8 cellular contexts compared by ENCODE assay signal in genomic region chr2:26847663-26848335, GRCh38. TPM values are rescaled to one million over a fixed set of nuclear protein-coding genes. Genes with fewer than 3 reads are reported as not detected.
DNase-seq lines count a peak whose midpoint lies in the region; ATAC-seq and TF ChIP-seq lines count a peak whose summit lies in the region.

TSS of gene DPYSL5 (plus strand) at chr2:26848132. CDS start at chr2:26898500, 50,368 bp downstream.

- intact Hi-C loops in CD8-positive, alpha-beta T cell (cut with DNase I, micrococcal nuclease), result loop anchor here (2.0 to 10.0 kb wide), 5 partner anchors 170 to 455 kb away; partner anchors contain the start of gene TRIM54 (in 2 of the 2)

- peaks cover 32% of the 10 kb centered on the region for H3K4me1 ChIP-seq in CD8-positive, alpha-beta T cell (ENCODE audit: insufficient read depth, low read length)

- peaks cover 20% of the 10 kb centered on the region for H3K4me1 Mint-ChIP-seq in CD8-positive, alpha-beta T cell (ENCODE audit: low read depth)

- no peaks in the 10 kb centered on the region for H3K36me3 ChIP-seq in CD8-positive, alpha-beta T cell (ENCODE audit: insufficient read depth, low read length)

- POLR2A ChIA-PET in CD8-positive, alpha-beta T cell (lab: Charles Lee), result interaction anchor here (0.6 kb wide), 1 partner anchor 362 kb away, joined by 4 read pairs; no protein-coding TSS in a partner anchor

- no peak within 1 kb of the TSS for H3K27ac Mint-ChIP-seq in CD8-positive, alpha-beta T cell

- H3K9me3 Mint-ChIP-seq in CD8-positive, alpha-beta T cell, result no peaks in the 10 kb centered on the region

- ATAC-seq in CD8-positive, alpha-beta T cell, result peak; percentile 23
- ATAC-seq in SK-N-SH treated with all-trans-retinoic acid at 6 μM for 48 hours (peak; percentile 18; the same call in 1 of the 3 replicates), esophagus mucosa (peak; percentile 13), GM21825 (IDR thresholded peaks at IDR 0.05; ENCODE audit: unreplicated experiment) (no peak), HG02870 (IDR thresholded peaks at IDR 0.05; ENCODE audit: unreplicated experiment) (no peak), HG03097 (IDR thresholded peaks at IDR 0.05; ENCODE audit: low FRiP score, unreplicated experiment) (no peak)

- peak in 1 of 7 experiments; percentile 16 for DNase-seq in CD8-positive, alpha-beta T cell
- no peak for DNase-seq in LNCaP clone FGC (ENCODE audit: low read depth)
- DNase-seq in pons (ENCODE audit: low spot score), result peak; percentile 67

- H3K4me3 ChIP-seq in CD8-positive, alpha-beta T cell (ENCODE audit: low read depth, low read length), result peak within 1 kb of the TSS; percentile 43
- H3K4me3 ChIP-seq in LNCaP clone FGC (ENCODE audit: low read depth, low read length), result peak within 1 kb of the TSS; percentile 53

- H3K4me3 Mint-ChIP-seq in CD8-positive, alpha-beta T cell, result peak within 1 kb of the TSS; percentile 75

- H3K9me3 ChIP-seq in CD8-positive, alpha-beta T cell (ENCODE audit: low read length), result no peaks in the 10 kb centered on the region

- H3K27me3 Mint-ChIP-seq in CD8-positive, alpha-beta T cell (ENCODE audit: low read depth), result peaks cover 66% of the 10 kb centered on the region

- no peak for TF ChIP-seq CTCF in CD8-positive, alpha-beta T cell (IDR thresholded peaks at IDR 0.05)
- TF ChIP-seq CTCF in LNCaP clone FGC (IDR thresholded peaks at IDR 0.05; ENCODE audit: control insufficient read depth, extremely low read depth, insufficient read depth), result no peak

- CTCF ChIA-PET in CD8-positive, alpha-beta T cell (lab: Charles Lee), result interaction anchor here (1.8 to 5.7 kb wide), 5 partner anchors 9 to 95 kb away, joined by 6 to 88 read pairs (median 37); no protein-coding TSS in a partner anchor

- H3K27me3 ChIP-seq in CD8-positive, alpha-beta T cell (ENCODE audit: insufficient read depth, low read length), result peaks cover 43% of the 10 kb centered on the region

- H3K36me3 Mint-ChIP-seq in CD8-positive, alpha-beta T cell, result no peaks in the 10 kb centered on the region

- no peak within 1 kb of the TSS for H3K27ac ChIP-seq in CD8-positive, alpha-beta T cell (ENCODE audit: low read depth, low read length)

TF ChIP-seq in SK-N-SH treated with all-trans-retinoic acid at 6 μM for 48 hours, 23 proteins besides CTCF, POLR2A, EP300 and RAD21:
- TF ChIP-seq RARB (CRISPR knock-in tag; IDR thresholded peaks at IDR 0.05) (no peak), ESRRG (CRISPR knock-in tag; IDR thresholded peaks at IDR 0.05) (no peak), ISL1 (CRISPR knock-in tag; IDR thresholded peaks at IDR 0.05) (no peak), PPARA (CRISPR knock-in tag; IDR thresholded peaks at IDR 0.05; ENCODE audit: borderline replicate concordance) (no peak), ZFP30 (CRISPR knock-in tag; IDR thresholded peaks at IDR 0.05) (no peak), BACH2 (CRISPR knock-in tag; IDR thresholded peaks at IDR 0.05; ENCODE audit: borderline replicate concordance) (no peak), OSR1 (CRISPR knock-in tag; IDR thresholded peaks at IDR 0.05) (no peak), POU6F1 (CRISPR knock-in tag; IDR thresholded peaks at IDR 0.05; ENCODE audit: borderline replicate concordance, low read depth) (no peak), TOX (CRISPR knock-in tag; IDR thresholded peaks at IDR 0.05; ENCODE audit: borderline replicate concordance) (no peak), PATZ1 (CRISPR knock-in tag; IDR thresholded peaks at IDR 0.05; ENCODE audit: borderline replicate concordance) (no peak), CSDC2 (CRISPR knock-in tag; IDR thresholded peaks at IDR 0.05) (no peak), SNAI2 (CRISPR knock-in tag; IDR thresholded peaks at IDR 0.05) (no peak), CREB5 (CRISPR knock-in tag; IDR thresholded peaks at IDR 0.05; ENCODE audit: low read depth) (no peak), ZC3H10 (CRISPR knock-in tag; IDR thresholded peaks at IDR 0.05) (no peak), ZFP3 (CRISPR knock-in tag; IDR thresholded peaks at IDR 0.05) (no peak), ARNTL (CRISPR knock-in tag; IDR thresholded peaks at IDR 0.05; ENCODE audit: borderline replicate concordance, low read depth) (no peak)
- TF ChIP-seq, protein P1, sequence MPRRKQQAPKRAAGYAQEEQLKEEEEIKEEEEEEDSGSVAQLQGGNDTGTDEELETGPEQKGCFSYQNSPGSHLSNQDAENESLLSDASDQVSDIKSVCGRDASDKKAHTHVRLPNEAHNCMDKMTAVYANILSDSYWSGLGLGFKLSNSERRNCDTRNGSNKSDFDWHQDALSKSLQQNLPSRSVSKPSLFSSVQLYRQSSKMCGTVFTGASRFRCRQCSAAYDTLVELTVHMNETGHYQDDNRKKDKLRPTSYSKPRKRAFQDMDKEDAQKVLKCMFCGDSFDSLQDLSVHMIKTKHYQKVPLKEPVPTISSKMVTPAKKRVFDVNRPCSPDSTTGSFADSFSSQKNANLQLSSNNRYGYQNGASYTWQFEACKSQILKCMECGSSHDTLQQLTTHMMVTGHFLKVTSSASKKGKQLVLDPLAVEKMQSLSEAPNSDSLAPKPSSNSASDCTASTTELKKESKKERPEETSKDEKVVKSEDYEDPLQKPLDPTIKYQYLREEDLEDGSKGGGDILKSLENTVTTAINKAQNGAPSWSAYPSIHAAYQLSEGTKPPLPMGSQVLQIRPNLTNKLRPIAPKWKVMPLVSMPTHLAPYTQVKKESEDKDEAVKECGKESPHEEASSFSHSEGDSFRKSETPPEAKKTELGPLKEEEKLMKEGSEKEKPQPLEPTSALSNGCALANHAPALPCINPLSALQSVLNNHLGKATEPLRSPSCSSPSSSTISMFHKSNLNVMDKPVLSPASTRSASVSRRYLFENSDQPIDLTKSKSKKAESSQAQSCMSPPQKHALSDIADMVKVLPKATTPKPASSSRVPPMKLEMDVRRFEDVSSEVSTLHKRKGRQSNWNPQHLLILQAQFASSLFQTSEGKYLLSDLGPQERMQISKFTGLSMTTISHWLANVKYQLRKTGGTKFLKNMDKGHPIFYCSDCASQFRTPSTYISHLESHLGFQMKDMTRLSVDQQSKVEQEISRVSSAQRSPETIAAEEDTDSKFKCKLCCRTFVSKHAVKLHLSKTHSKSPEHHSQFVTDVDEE (CRISPR knock-in tag; IDR thresholded peaks at IDR 0.05), result no peak

RNA-seq across cellular contexts. Expression of gene DPYSL5, which starts in this region (rescaled TPM):
- total RNA-seq in CD8-positive, alpha-beta T cell, result not detected
- total RNA-seq in esophagus mucosa, result not detected

Comparison
In these comparisons a context has a peak if more than half of its experiments do, and no peak if none do; other contexts are left out.
1. Peak in ATAC-seq and H3K4me3 ChIP-seq in CD8-positive, alpha-beta T cell; RNA of the gene not detected or under 1 TPM.
2. Peak in ATAC-seq in esophagus mucosa; RNA of the gene not detected or under 1 TPM.